ENCODE assay signal across 17 cellular contexts in the genomic region with DNA sequence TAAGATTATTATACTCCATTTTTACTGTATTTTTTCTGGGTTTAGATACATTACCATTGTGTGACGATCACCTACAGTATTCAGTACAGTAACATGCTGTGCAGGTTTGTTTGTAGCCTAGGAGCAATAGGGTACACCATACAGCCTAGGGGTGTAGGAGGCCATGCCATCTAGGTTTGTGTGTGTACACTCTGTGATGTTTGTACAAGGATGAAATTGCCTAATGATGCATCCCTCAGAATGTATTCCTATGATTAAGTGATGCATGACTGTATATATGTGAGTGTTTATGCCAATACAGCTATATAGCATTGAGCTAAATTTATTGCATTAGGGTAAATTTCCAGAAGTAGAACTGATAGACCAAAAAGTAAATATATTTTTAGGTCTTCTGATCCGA. TPM values are rescaled to one million over a fixed set of nuclear protein-coding genes. Genes with fewer than 3 reads are reported as not detected.
DNase-seq lines count a peak whose midpoint lies in the region; FAIRE-seq and TF ChIP-seq lines count a peak whose summit lies in the region.
"Had no signal": no experiment of that assay in that cellular context is flagged by ENCODE, and none has a peak within 500 bp of the region (broad histone marks: within the 10 kb centered on the region; RNA-seq: fewer than 3 reads in every experiment).

No MANE protein-coding gene starts in this region.

- no peak for TF ChIP-seq CTCF in bronchial epithelial cell (IDR thresholded peaks at IDR 0.05; ENCODE audit: insufficient read depth, low read length, severe bottlenecking)
- no peak for TF ChIP-seq CTCF in brain microvascular endothelial cell (IDR thresholded peaks at IDR 0.05; ENCODE audit: low read depth, low read length, missing control alignments)

- no peaks in the 10 kb centered on the region for H3K27me3 ChIP-seq in bronchial epithelial cell (ENCODE audit: control insufficient read depth, insufficient read depth, low read length)
- H3K27me3 ChIP-seq in brain microvascular endothelial cell (replicated peaks): no peaks in the 10 kb centered on the region

- H3K36me3 ChIP-seq in bronchial epithelial cell (ENCODE audit: control insufficient read depth, insufficient read depth, low read length) (peaks cover 15% of the 10 kb centered on the region), brain microvascular endothelial cell (replicated peaks) (no peaks in the 10 kb centered on the region)

- no peak for FAIRE-seq in bronchial epithelial cell (lab: Jason Lieb, UNC)
- FAIRE-seq: GM12891, GM18507 had no signal

- DNase-seq in NCI-H69 (lab: John Stamatoyannopoulos, UW): peak; percentile 72
- DNase-seq in bronchial epithelial cell (ENCODE audit: low read depth): peak; percentile 62
- peak; percentile 12 for DNase-seq in glomerular visceral epithelial cell (ENCODE audit: extremely low spot score)
- DNase-seq in brain microvascular endothelial cell: no peak
- DNase-seq in retina: no peak
- DNase-seq in NCI-H1930 (lab: John Stamatoyannopoulos, UW): no peak
- DNase-seq: C1 segment of cervical spinal cord; Calu3; CD4-positive, alpha-beta memory T cell; COR-L47; DMS53; DMS79 treated with DMSO at 0.1 percent for 48 hours; GF-D8; H9 had no signal

- H3K4me3 ChIP-seq in bronchial epithelial cell (ENCODE audit: low read depth, low read length) (no peak overlapping the region), brain microvascular endothelial cell (ENCODE audit: low read depth, low read length) (no peak overlapping the region)
- H3K4me3 ChIP-seq: GM23338 had no signal

- in situ Hi-C loops in brain microvascular endothelial cell (cut with HindIII; ENCODE audit: low pct_ligation_motif_present, low sequenced_read_pairs): no loop called here

- no peak overlapping the region for H3K27ac ChIP-seq in brain microvascular endothelial cell

RNA-seq across cellular contexts. Expression of a gene that starts 23.3 kb away (rescaled TPM):
- 25.0 and 54.3 TPM in 2 replicates for total RNA-seq in bronchial epithelial cell

RNA-seq across cellular contexts. Expression of a gene that starts 48.5 kb away (rescaled TPM):
- total RNA-seq in bronchial epithelial cell: 20.0 and 23.9 TPM in 2 replicates

RNA-seq across cellular contexts. Expression of a gene that starts 52.2 kb away (rescaled TPM):
- total RNA-seq in bronchial epithelial cell: 4.2 and 12.5 TPM in 2 replicates

Comparison
In these comparisons a context has a peak if more than half of its experiments do, and no peak if none do; other contexts are left out.
1. DNase-seq: peak in NCI-H69 (single experiment), bronchial epithelial cell (single experiment) and glomerular visceral epithelial cell (single experiment); none in brain microvascular endothelial cell (single experiment), retina (single experiment) and NCI-H1930 (0 of 2).